In the genomic region with DNA sequence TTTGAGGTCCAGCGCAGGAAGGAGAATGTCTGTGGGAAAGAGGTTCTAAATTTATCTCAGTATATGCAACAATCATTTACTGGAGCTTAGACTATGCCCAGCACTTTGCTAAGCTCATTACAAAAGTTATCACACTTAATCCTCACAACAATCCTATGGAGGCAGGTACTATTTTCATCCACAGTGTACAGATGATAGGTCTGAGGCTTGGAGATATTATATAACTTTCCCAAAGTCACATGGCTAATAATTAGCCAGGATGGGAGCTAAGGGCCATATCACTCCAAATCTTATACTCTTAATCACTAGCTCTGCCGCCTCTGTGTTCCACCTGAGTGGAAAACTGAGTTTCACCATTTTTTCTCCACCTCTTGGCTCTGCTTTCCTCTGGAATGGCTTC, we compare ENCODE assay signal across 24 cellular contexts.
"Had no signal": no experiment of that assay in that cellular context is flagged by ENCODE, and none has a peak within 500 bp of the region (broad histone marks: within the 10 kb centered on the region; RNA-seq: fewer than 3 reads in every experiment).

No MANE protein-coding gene starts in this region.

- FAIRE-seq: urothelium cell line had no signal

- DNase-seq: islet precursor cell; left cardiac atrium; left ventricle myocardium inferior; mesendoderm; naive B cell; natural killer cell; nephron progenitor cell; ovary; right cardiac atrium; spleen; stimulated activated CD4-positive, alpha-beta T cell treated with anti-CD3 and anti-CD28 coated beads, Interleukin-4, amount 100 ng/mL, for 24 hours; stimulated activated naive CD4-positive, alpha-beta T cell; tibial artery; trophoblast cell; upper lobe of right lung had no signal

- H3K27ac ChIP-seq: hepatocyte, left ventricle myocardium inferior, neural progenitor cell, ovary, skin epidermis, spleen, suprapubic skin, thoracic aorta, tibial artery, upper lobe of right lung had no signal

- H3K4me1 ChIP-seq: left ventricle myocardium inferior, neural progenitor cell, spleen, suprapubic skin, tibial artery, upper lobe of right lung had no signal

- H2AFZ ChIP-seq: hepatocyte, neural progenitor cell had no signal

- H3K4me3 ChIP-seq: hepatocyte, left ventricle myocardium inferior, lung, neural progenitor cell, ovary, skin epidermis, spleen, suprapubic skin, thoracic aorta, tibial artery, upper lobe of right lung had no signal

- H3K9me3 ChIP-seq: left ventricle myocardium inferior, ovary, spleen, suprapubic skin, thoracic aorta, tibial artery, upper lobe of right lung had no signal

- ATAC-seq: left cardiac atrium; natural killer cell; right cardiac atrium; sciatic nerve; stimulated activated effector memory CD8-positive, alpha-beta T cell treated with anti-CD3 and anti-CD28 coated beads, Interleukin-12 subunit alpha, Interleukin-12 subunit beta, amount 100 ng/mL, for 72 hours; upper lobe of right lung had no signal

- H3K36me3 ChIP-seq: left ventricle myocardium inferior, neural progenitor cell, ovary, spleen, suprapubic skin, thoracic aorta, tibial artery, upper lobe of right lung had no signal

- H3K79me2 ChIP-seq: hepatocyte had no signal

- H3K27me3 ChIP-seq: hepatocyte, neural progenitor cell, ovary, suprapubic skin, tibial artery, upper lobe of right lung had no signal

- H3K9ac ChIP-seq: neural progenitor cell had no signal

- H3K4me2 ChIP-seq: hepatocyte, neural progenitor cell had no signal
